In the genomic region with DNA sequence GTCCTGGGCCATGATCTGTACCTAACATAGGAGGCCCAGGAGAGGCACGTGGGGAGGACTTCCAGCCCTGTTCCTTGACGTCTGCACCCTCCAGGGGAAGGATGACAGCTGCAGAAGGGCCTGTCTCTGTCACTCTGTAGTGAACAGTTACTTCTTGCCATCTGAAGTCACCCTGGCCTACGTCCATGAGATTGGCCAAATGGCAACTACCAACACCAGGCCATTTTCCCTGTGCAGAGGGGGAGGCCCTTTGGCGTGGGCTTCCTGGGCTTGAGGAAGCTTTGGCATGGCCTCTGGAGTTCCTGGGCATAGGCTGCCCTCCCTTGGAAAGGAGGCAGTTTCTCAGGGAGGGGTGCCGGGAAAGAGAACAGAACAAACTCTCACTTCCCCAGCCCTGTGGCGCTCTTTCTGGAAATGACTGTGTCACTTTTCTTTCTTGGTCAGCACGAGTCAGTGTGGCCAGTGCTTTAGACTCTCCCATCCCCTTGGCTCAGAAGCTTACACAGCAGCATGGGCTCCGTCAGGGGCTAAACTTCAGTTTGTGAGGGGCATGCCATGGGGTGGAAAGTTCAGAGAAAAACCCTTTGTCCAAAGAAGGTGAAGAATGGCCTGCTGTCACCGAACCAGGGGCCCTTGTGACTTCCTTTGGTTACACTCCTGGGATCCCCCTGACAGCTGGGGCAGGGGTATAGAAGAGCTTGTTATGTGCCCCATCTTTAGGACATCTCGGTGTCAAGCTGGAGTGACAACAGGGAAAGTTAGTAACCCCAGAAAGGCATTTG, we compare ENCODE assay signal across 9 cellular contexts. TPM values are rescaled to one million over a fixed set of nuclear protein-coding genes. Genes with fewer than 3 reads are reported as not detected.
A peak's percentile ranks its signal among the peaks of the same experiment; 100 is the strongest.
DNase-seq lines count a peak whose midpoint lies in the region; ATAC-seq and TF ChIP-seq lines count a peak whose summit lies in the region.
"Had no signal": no experiment of that assay in that cellular context is flagged by ENCODE, and none has a peak within 500 bp of the region (broad histone marks: within the 10 kb centered on the region; RNA-seq: fewer than 3 reads in every experiment).

No MANE protein-coding gene starts in this region.

- no peaks in the 10 kb centered on the region for H3K36me3 ChIP-seq in SK-N-SH (replicated peaks in 1 of 2; ENCODE audit: control insufficient read depth in 1 of 2, insufficient read depth in 2 of 2, low read length in 1 of 2)

- H3K4me1 Mint-ChIP-seq in chondrocyte (ENCODE audit: low read depth): peaks cover 46% of the 10 kb centered on the region
- H3K4me1 Mint-ChIP-seq in stimulated activated naive CD8-positive, alpha-beta T cell treated with anti-CD3 and anti-CD28 coated beads, Interleukin-15, Interleukin-2, amounts not matched to agents 100 ng/mL and 50 ng/mL, for 24 hours (ENCODE audit: low read depth): peaks cover 54% of the 10 kb centered on the region
- peaks cover 15 to 40% (median 27%) of the 10 kb centered on the region in 4 donors for H3K4me1 Mint-ChIP-seq in naive thymus-derived CD8-positive, alpha-beta T cell

- H3K27ac Mint-ChIP-seq in chondrocyte (ENCODE audit: unreplicated experiment): peak overlapping the region; percentile 4
- peak overlapping the region; percentile 56 for H3K27ac Mint-ChIP-seq in stimulated activated naive CD8-positive, alpha-beta T cell treated with anti-CD3 and anti-CD28 coated beads, Interleukin-15, Interleukin-2, amounts not matched to agents 100 ng/mL and 50 ng/mL, for 24 hours
- peak overlapping the region in 1 of 10 donors; percentile 19 for H3K27ac Mint-ChIP-seq in naive thymus-derived CD8-positive, alpha-beta T cell

- no peaks in the 10 kb centered on the region for H3K9me2 ChIP-seq in SK-N-SH

- ATAC-seq in SK-N-SH treated with all-trans-retinoic acid at 6 μM for 48 hours: no peak
- peak; percentile 45 for ATAC-seq in HG03039 (IDR thresholded peaks at IDR 0.05; ENCODE audit: unreplicated experiment)
- no peak for ATAC-seq in naive thymus-derived CD8-positive, alpha-beta T cell
- ATAC-seq in GM19328 (IDR thresholded peaks at IDR 0.05; ENCODE audit: unreplicated experiment): no peak

- TF ChIP-seq EP300 in SK-N-SH (IDR thresholded peaks at IDR 0.05; ENCODE audit: borderline replicate concordance in 1 of 2, low read depth in 1 of 2, low read length in 1 of 2): no peak

- H3K4me1 ChIP-seq in SK-N-SH (ENCODE audit: control insufficient read depth in 1 of 2, insufficient read depth in 2 of 2, low read depth in 1 of 2, low read length in 1 of 2): peaks cover 14 to 19% of the 10 kb centered on the region in 2 experiments; a peak in 2 of 4 replicates

- H3K4me2 ChIP-seq in SK-N-SH: peak overlapping the region; percentile 1; the same call in 1 of the 2 replicates

- peaks cover 54% of the 10 kb centered on the region for H4K20me1 ChIP-seq in SK-N-SH (ENCODE audit: insufficient read depth)

- H2AFZ ChIP-seq in SK-N-SH (ENCODE audit: low read depth): no peak overlapping the region

- H3K27ac ChIP-seq in SK-N-SH (ENCODE audit: low read depth in 2 of 2, low read length in 1 of 2): no peak overlapping the region
- H3K27ac ChIP-seq: epithelial cell of prostate had no signal

- 92% methylated on average over 8 of the region's 10 CpGs for WGBS in SK-N-SH (ENCODE audit: low lambda C conversion rate)

- no peaks in the 10 kb centered on the region for H3K27me3 Mint-ChIP-seq in chondrocyte (ENCODE audit: low read depth)
- H3K27me3 Mint-ChIP-seq in stimulated activated naive CD8-positive, alpha-beta T cell treated with anti-CD3 and anti-CD28 coated beads, Interleukin-15, Interleukin-2, amounts not matched to agents 100 ng/mL and 50 ng/mL, for 24 hours: no peaks in the 10 kb centered on the region
- no peaks in the 10 kb centered on the region for H3K27me3 Mint-ChIP-seq in naive thymus-derived CD8-positive, alpha-beta T cell

- H3F3A ChIP-seq in SK-N-SH (replicated peaks; ENCODE audit: insufficient read depth): peaks cover 6% of the 10 kb centered on the region

- H3K9me3 Mint-ChIP-seq in chondrocyte (ENCODE audit: low read depth): no peaks in the 10 kb centered on the region
- no peaks in the 10 kb centered on the region for H3K9me3 Mint-ChIP-seq in stimulated activated naive CD8-positive, alpha-beta T cell treated with anti-CD3 and anti-CD28 coated beads, Interleukin-15, Interleukin-2, amounts not matched to agents 100 ng/mL and 50 ng/mL, for 24 hours
- no peaks in the 10 kb centered on the region for H3K9me3 Mint-ChIP-seq in naive thymus-derived CD8-positive, alpha-beta T cell

- H3K4me3 Mint-ChIP-seq in chondrocyte (ENCODE audit: unreplicated experiment): no peak overlapping the region
- no peak overlapping the region for H3K4me3 Mint-ChIP-seq in stimulated activated naive CD8-positive, alpha-beta T cell treated with anti-CD3 and anti-CD28 coated beads, Interleukin-15, Interleukin-2, amounts not matched to agents 100 ng/mL and 50 ng/mL, for 24 hours
- no peak overlapping the region for H3K4me3 Mint-ChIP-seq in naive thymus-derived CD8-positive, alpha-beta T cell

- H3K9ac ChIP-seq in SK-N-SH: no peak overlapping the region

- no peak overlapping the region for H3K4me3 ChIP-seq in SK-N-SH (ENCODE audit: low read depth in 2 of 2, low read length in 1 of 2)

- TF ChIP-seq CTCF in SK-N-SH (IDR thresholded peaks at IDR 0.05) (no peak), chondrocyte (IDR thresholded peaks at IDR 0.05) (no peak)

- no peak for TF ChIP-seq RAD21 in SK-N-SH (IDR thresholded peaks at IDR 0.05; ENCODE audit: low read length)

- no peak for DNase-seq in SK-N-SH
- DNase-seq in chondrocyte (ENCODE audit: low spot score): no peak
- DNase-seq in foreskin melanocyte: no peak
- no peak for DNase-seq in naive thymus-derived CD8-positive, alpha-beta T cell

- CTCF ChIA-PET in SK-N-SH (lab: Yijun Ruan, JAX): interaction anchor here (1.1 to 1.3 kb wide), 4 partner anchors 13 to 164 kb away, joined by 3 to 6 read pairs (median 4); a partner anchor contains a TSS

- no peaks in the 10 kb centered on the region for H3K27me3 ChIP-seq in SK-N-SH (ENCODE audit: insufficient read depth)

- peaks cover 100% of the 10 kb centered on the region for H3K79me2 ChIP-seq in SK-N-SH (ENCODE audit: insufficient read depth)

- POLR2A ChIA-PET in SK-N-SH (lab: Yijun Ruan, JAX): no interaction called here
- POLR2A ChIA-PET in naive thymus-derived CD8-positive, alpha-beta T cell (lab: Charles Lee): interaction anchor here (1.1 kb wide), 1 partner anchor 41 kb away, joined by 3 read pairs; a partner anchor contains a TSS

- H3K9me3 ChIP-seq in SK-N-SH: no peaks in the 10 kb centered on the region

- no peaks in the 10 kb centered on the region for H3K36me3 Mint-ChIP-seq in chondrocyte (ENCODE audit: low read depth)
- H3K36me3 Mint-ChIP-seq in stimulated activated naive CD8-positive, alpha-beta T cell treated with anti-CD3 and anti-CD28 coated beads, Interleukin-15, Interleukin-2, amounts not matched to agents 100 ng/mL and 50 ng/mL, for 24 hours (ENCODE audit: low read depth): peaks cover 5% of the 10 kb centered on the region
- H3K36me3 Mint-ChIP-seq in naive thymus-derived CD8-positive, alpha-beta T cell: peaks cover 0 to 2% (median 0%) of the 10 kb centered on the region in 3 donors

TF ChIP-seq in SK-N-SH, 30 proteins besides CTCF, POLR2A, EP300 and RAD21 (continues in another document):
- TF ChIP-seq YY1 (IDR thresholded peaks at IDR 0.05; ENCODE audit: low read depth) (no peak), RFX5 (IDR thresholded peaks at IDR 0.05; ENCODE audit: low read length) (no peak), RCOR1 (IDR thresholded peaks at IDR 0.05; ENCODE audit: low read length) (no peak)

TF ChIP-seq in SK-N-SH treated with all-trans-retinoic acid at 6 μM for 48 hours, 23 proteins besides CTCF, POLR2A, EP300 and RAD21 (continues in another document):
- no peak for TF ChIP-seq GLIS3 (CRISPR knock-in tag; IDR thresholded peaks at IDR 0.05)

RNA-seq across cellular contexts. Expression of a gene that starts 5.3 kb away (rescaled TPM):
- 38.2 and 62.2 TPM in 2 replicates for polyA plus RNA-seq in SK-N-SH (2012; rRNA removed)
- polyA plus RNA-seq in SK-N-SH (2012; cell fraction: cytosol; rRNA removed): 27.2 and 45.0 TPM in 2 replicates
- polyA plus RNA-seq in SK-N-SH (2012; cell fraction: nucleus; rRNA removed): 80.0 and 95.2 TPM in 2 replicates
- 59.9 to 62.0 TPM (median 61.8 TPM) in 3 replicates for total RNA-seq in chondrocyte
- total RNA-seq in naive thymus-derived CD8-positive, alpha-beta T cell: 10 to 100 TPM; 25.8 to 26.5 TPM
- under 1 TPM; 0.30 to 0.59 (median 0.40) TPM for polyA plus RNA-seq in naive thymus-derived CD8-positive, alpha-beta T cell

RNA-seq across cellular contexts. Expression of a gene that starts 28.4 kb away (rescaled TPM):
- polyA plus RNA-seq in SK-N-SH (2012; rRNA removed): 0.05 and 0.15 TPM in 2 replicates
- 0.06 and 0.07 TPM in 2 replicates for polyA plus RNA-seq in SK-N-SH (2012; cell fraction: cytosol; rRNA removed)
- 0.13 and 0.35 TPM in 2 replicates for polyA plus RNA-seq in SK-N-SH (2012; cell fraction: nucleus; rRNA removed)
- 0.30 to 0.34 TPM in 2 of 3 replicates, not detected in the other for total RNA-seq in chondrocyte
- total RNA-seq in naive thymus-derived CD8-positive, alpha-beta T cell: under 1 TPM; 0.41 to 0.60 TPM
- polyA plus RNA-seq in naive thymus-derived CD8-positive, alpha-beta T cell: under 1 TPM in 1 of 3 donors, not detected in 2; 0.17 TPM

RNA-seq across cellular contexts. Expression of a gene that starts 40.6 kb away (rescaled TPM):
- polyA plus RNA-seq in SK-N-SH (2012; rRNA removed): 77.7 and 92.4 TPM in 2 replicates
- polyA plus RNA-seq in SK-N-SH (2012; cell fraction: cytosol; rRNA removed): 48.7 and 73.5 TPM in 2 replicates
- polyA plus RNA-seq in SK-N-SH (2012; cell fraction: nucleus; rRNA removed): 41.0 and 42.2 TPM in 2 replicates
- 29.1 to 33.7 TPM (median 31.5 TPM) in 3 replicates for total RNA-seq in chondrocyte
- total RNA-seq in naive thymus-derived CD8-positive, alpha-beta T cell: 1 to 10 TPM; 6.7 to 8.9 TPM
- 10 to 100 TPM; 23.7 to 26.3 (median 25.0) TPM for polyA plus RNA-seq in naive thymus-derived CD8-positive, alpha-beta T cell

RNA-seq across cellular contexts. Expression of a gene that starts 51.8 kb away (rescaled TPM):
- 61.3 and 62.5 TPM in 2 replicates for polyA plus RNA-seq in SK-N-SH (2012; rRNA removed)
- 22.3 and 40.1 TPM in 2 replicates for polyA plus RNA-seq in SK-N-SH (2012; cell fraction: cytosol; rRNA removed)
- polyA plus RNA-seq in SK-N-SH (2012; cell fraction: nucleus; rRNA removed): 84.7 and 85.3 TPM in 2 replicates
- 74.5 to 88.2 TPM (median 76.1 TPM) in 3 replicates for total RNA-seq in chondrocyte
- 10 to 100 TPM; 31.0 to 32.0 TPM for total RNA-seq in naive thymus-derived CD8-positive, alpha-beta T cell
- polyA plus RNA-seq in naive thymus-derived CD8-positive, alpha-beta T cell: 10 to 100 TPM; 12.0 to 18.2 (median 15.4) TPM

RNA-seq across cellular contexts. Expression of a gene that starts 52.0 kb away (rescaled TPM):
- 11.7 and 12.5 TPM in 2 replicates for polyA plus RNA-seq in SK-N-SH (2012; rRNA removed)
- polyA plus RNA-seq in SK-N-SH (2012; cell fraction: cytosol; rRNA removed): 9.1 and 12.9 TPM in 2 replicates
- 10.5 and 11.2 TPM in 2 replicates for polyA plus RNA-seq in SK-N-SH (2012; cell fraction: nucleus; rRNA removed)
- total RNA-seq in chondrocyte: 22.1 to 25.7 TPM (median 24.2 TPM) in 3 replicates
- 10 to 100 TPM; 32.9 TPM for total RNA-seq in naive thymus-derived CD8-positive, alpha-beta T cell
- 10 to 100 TPM; 23.8 to 40.9 (median 32.0) TPM for polyA plus RNA-seq in naive thymus-derived CD8-positive, alpha-beta T cell
